ENCODE assay signal across 10 cellular contexts in the genomic region with DNA sequence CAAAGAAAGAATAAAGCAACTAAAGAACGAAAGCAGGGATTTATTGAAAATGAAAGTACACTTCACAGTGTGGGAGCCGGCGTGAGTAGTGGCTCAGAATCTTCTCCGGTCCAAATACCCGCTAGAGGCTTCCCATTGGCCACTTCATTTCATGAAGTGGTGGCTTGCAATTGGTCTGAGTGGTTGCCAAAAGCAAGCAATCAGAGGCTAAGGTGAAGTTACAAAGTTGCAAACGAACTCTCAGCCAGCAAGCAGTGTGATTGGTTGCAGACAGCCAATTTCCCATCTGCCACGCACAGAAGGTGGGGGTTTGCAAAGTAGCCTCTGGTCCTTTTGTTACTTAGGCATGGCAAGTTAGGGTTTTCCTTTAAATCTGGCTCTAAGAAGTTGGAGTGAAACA. TPM values are rescaled to one million over a fixed set of nuclear protein-coding genes. Genes with fewer than 3 reads are reported as not detected.
A peak's percentile ranks its signal among the peaks of the same experiment; 100 is the strongest.
DNase-seq lines count a peak whose midpoint lies in the region; ATAC-seq and TF ChIP-seq lines count a peak whose summit lies in the region.
"Had no signal": no experiment of that assay in that cellular context is flagged by ENCODE, and none has a peak within 500 bp of the region (broad histone marks: within the 10 kb centered on the region; RNA-seq: fewer than 3 reads in every experiment).

No MANE protein-coding gene starts in this region.

- 32 to 49% methylated on average over 5 to 6 of the region's 7 CpGs for WGBS in gastroesophageal sphincter (ENCODE audit: low coverage in 1 of 2), 2 donors

- no peaks in the 10 kb centered on the region for H3K9me2 ChIP-seq in OCI-LY1 (ENCODE audit: low read depth, low read length)

- peak overlapping the region; percentile 22 for H3K4me3 ChIP-seq in OCI-LY1 (ENCODE audit: low read depth, low read length, poor library complexity, severe bottlenecking)
- H3K4me3 ChIP-seq in gastroesophageal sphincter = peak overlapping the region; percentile 24 to 37

- H3K4me1 Mint-ChIP-seq in stimulated activated effector memory CD8-positive, alpha-beta T cell treated with anti-CD3 and anti-CD28 coated beads, Interleukin-12 subunit alpha, Interleukin-12 subunit beta, amount 100 ng/mL, for 72 hours = peaks cover 16% of the 10 kb centered on the region

- H3K9me3 Mint-ChIP-seq in stimulated activated effector memory CD8-positive, alpha-beta T cell treated with anti-CD3 and anti-CD28 coated beads, Interleukin-12 subunit alpha, Interleukin-12 subunit beta, amount 100 ng/mL, for 72 hours = peaks cover 2% of the 10 kb centered on the region

- TF ChIP-seq CTCF in OCI-LY1 (IDR thresholded peaks at IDR 0.05; ENCODE audit: low read length) (no peak), gastroesophageal sphincter (IDR thresholded peaks at IDR 0.05) (no peak)

- H3K27ac ChIP-seq in OCI-LY1 (ENCODE audit: low read depth, low read length, poor library complexity, severe bottlenecking) = no peak overlapping the region
- peak overlapping the region in 3 of 4 donors; percentile 18 to 46 (median 30) for H3K27ac ChIP-seq in gastroesophageal sphincter

- peaks cover 5% of the 10 kb centered on the region for H3K4me1 ChIP-seq in OCI-LY1 (ENCODE audit: insufficient read depth, low read length, severe bottlenecking)
- peaks cover 0 to 9% (median 0%) of the 10 kb centered on the region in 3 donors for H3K4me1 ChIP-seq in gastroesophageal sphincter

- H3K79me2 ChIP-seq in OCI-LY1 (ENCODE audit: insufficient read depth, low read length) = no peaks in the 10 kb centered on the region

- H4K20me1 ChIP-seq in OCI-LY1 (ENCODE audit: insufficient read depth, low read length) = no peaks in the 10 kb centered on the region

- no peak for TF ChIP-seq EP300 in gastroesophageal sphincter (IDR thresholded peaks at IDR 0.05)

- no peak overlapping the region for H2AFZ ChIP-seq in OCI-LY1 (ENCODE audit: low read length)

- H3K27me3 ChIP-seq in OCI-LY1 (ENCODE audit: insufficient read depth, low read length) (no peaks in the 10 kb centered on the region), gastroesophageal sphincter (no peaks in the 10 kb centered on the region)

- no peak overlapping the region for H3K27ac Mint-ChIP-seq in stimulated activated effector memory CD8-positive, alpha-beta T cell treated with anti-CD3 and anti-CD28 coated beads, Interleukin-12 subunit alpha, Interleukin-12 subunit beta, amount 100 ng/mL, for 72 hours

- no peak for TF ChIP-seq POLR2A in gastroesophageal sphincter (IDR thresholded peaks at IDR 0.05)

- no peaks in the 10 kb centered on the region for H3K36me3 Mint-ChIP-seq in stimulated activated effector memory CD8-positive, alpha-beta T cell treated with anti-CD3 and anti-CD28 coated beads, Interleukin-12 subunit alpha, Interleukin-12 subunit beta, amount 100 ng/mL, for 72 hours

- peak in 1 of 2 donors; percentile 49 for DNase-seq in stimulated activated effector memory CD8-positive, alpha-beta T cell treated with anti-CD3 and anti-CD28 coated beads, Interleukin-12 subunit alpha, Interleukin-12 subunit beta, amount 100 ng/mL, for 72 hours (ENCODE audit: low spot score in 2 of 2)
- no peak for DNase-seq in activated CD8-positive, alpha-beta memory T cell treated with anti-CD3 and anti-CD28 coated beads, Interleukin-2, amount 50 U/mL, for 48 hours
- DNase-seq in T-helper 9 cell = no peak

- H3K4me2 ChIP-seq in OCI-LY1 (ENCODE audit: low read length) = peak overlapping the region; percentile 33

- H3K9ac ChIP-seq in OCI-LY1 (ENCODE audit: low read length) = no peak overlapping the region

- H3F3A ChIP-seq in OCI-LY1 (ENCODE audit: insufficient read depth, low read length) = no peaks in the 10 kb centered on the region

- ATAC-seq in GM19455 (IDR thresholded peaks at IDR 0.05; ENCODE audit: unreplicated experiment) = peak; percentile 87
- ATAC-seq in gastroesophageal sphincter = peak; percentile 77
- peak; percentile 62 for ATAC-seq in stimulated activated effector memory CD8-positive, alpha-beta T cell treated with anti-CD3 and anti-CD28 coated beads, Interleukin-12 subunit alpha, Interleukin-12 subunit beta, amount 100 ng/mL, for 72 hours
- ATAC-seq in HG02588 (IDR thresholded peaks at IDR 0.05; ENCODE audit: unreplicated experiment) = no peak
- ATAC-seq in GM18861 (IDR thresholded peaks at IDR 0.05; ENCODE audit: unreplicated experiment) = no peak

- no peaks in the 10 kb centered on the region for H3K36me3 ChIP-seq in OCI-LY1 (ENCODE audit: insufficient read depth, low read length)
- H3K36me3 ChIP-seq in gastroesophageal sphincter = no peaks in the 10 kb centered on the region

- H3K4me3 Mint-ChIP-seq in stimulated activated effector memory CD8-positive, alpha-beta T cell treated with anti-CD3 and anti-CD28 coated beads, Interleukin-12 subunit alpha, Interleukin-12 subunit beta, amount 100 ng/mL, for 72 hours = peak overlapping the region; percentile 18

- H3K9me3 ChIP-seq in OCI-LY1 (ENCODE audit: low read length) = no peaks in the 10 kb centered on the region
- no peaks in the 10 kb centered on the region for H3K9me3 ChIP-seq in gastroesophageal sphincter

RNA-seq across cellular contexts. Expression of gene CLOCK, which starts 6.7 kb away (rescaled TPM):
- total RNA-seq in gastroesophageal sphincter = 10 to 100 TPM; 30.0 to 55.7 (median 33.9) TPM

RNA-seq across cellular contexts. Expression of gene PDCL2, which starts 38.6 kb away (rescaled TPM):
- total RNA-seq in gastroesophageal sphincter = not detected
- total RNA-seq: frontal cortex, subcutaneous adipose tissue had no signal

Comparison
In these comparisons a context has a peak if more than half of its experiments do, and no peak if none do; other contexts are left out.
1. ATAC-seq: peak in GM19455 (single experiment), gastroesophageal sphincter (single experiment) and stimulated activated effector memory CD8-positive, alpha-beta T cell treated with anti-CD3 and anti-CD28 coated beads, Interleukin-12 subunit alpha, Interleukin-12 subunit beta, amount 100 ng/mL, for 72 hours (single experiment); none in HG02588 (single experiment) and GM18861 (single experiment).